Comparison of ENCODE assay signal across 23 cellular contexts in the genomic region with DNA sequence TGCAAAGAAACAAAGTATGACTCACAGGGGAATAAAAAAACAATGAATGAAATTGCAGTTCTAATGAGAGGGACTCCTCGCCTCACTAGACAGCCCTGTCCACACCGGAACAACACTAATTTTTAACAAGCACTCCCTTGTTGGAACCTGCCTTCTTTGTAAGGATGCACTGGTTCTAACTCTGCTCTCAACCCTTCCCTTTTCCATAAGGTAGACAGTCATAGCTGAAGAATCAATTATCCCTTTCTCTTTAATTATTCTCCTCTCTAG.
"Had no signal": no experiment of that assay in that cellular context is flagged by ENCODE, and none has a peak within 500 bp of the region (broad histone marks: within the 10 kb centered on the region; RNA-seq: fewer than 3 reads in every experiment).

No MANE protein-coding gene starts in this region.

- H3K4me3 Mint-ChIP-seq: activated B cell treated with CpG ODN at 0.5 μM for 24 hours; activated CD8-positive, alpha-beta T cell treated with anti-CD3 and anti-CD28 coated beads for 36 hours; immature natural killer cell; naive B cell had no signal

- H3K27ac ChIP-seq: heart left ventricle, left lung, pancreas, psoas muscle, testis had no signal

- H3K4me1 ChIP-seq: psoas muscle, testis had no signal

- H3K9me3 Mint-ChIP-seq: activated CD8-positive, alpha-beta T cell treated with anti-CD3 and anti-CD28 coated beads for 36 hours; immature natural killer cell had no signal

- H3K36me3 Mint-ChIP-seq: activated naive CD4-positive, alpha-beta T cell treated with anti-CD3 and anti-CD28 coated beads, Interleukin-2, amount 50 U/mL, for 72 hours; immature natural killer cell; naive B cell had no signal

- H3K27me3 ChIP-seq: heart left ventricle, left lung, pancreas, testis had no signal

- H3K27ac Mint-ChIP-seq: activated B cell treated with CpG ODN at 0.5 μM for 24 hours; activated CD8-positive, alpha-beta T cell treated with anti-CD3 and anti-CD28 coated beads for 36 hours; activated naive CD4-positive, alpha-beta T cell treated with anti-CD3 and anti-CD28 coated beads, Interleukin-2, amount 50 U/mL, for 72 hours; immature natural killer cell; naive B cell had no signal

- H3K4me3 ChIP-seq: heart left ventricle, left lung, lung, pancreas, psoas muscle, testis had no signal

- H3K36me3 ChIP-seq: left lung, pancreas had no signal

- H3K4me1 Mint-ChIP-seq: activated B cell treated with CpG ODN at 0.5 μM for 24 hours, immature natural killer cell, naive B cell had no signal

- H3K9me3 ChIP-seq: left lung, pancreas, psoas muscle, testis had no signal

- DNase-seq: activated B cell treated with CpG ODN at 0.5 μM for 24 hours; activated CD4-positive, alpha-beta T cell treated with anti-CD3 and anti-CD28 coated beads, Interleukin-2, amount 50 U/mL, for 1 hour; activated CD8-positive, alpha-beta T cell treated with anti-CD3 and anti-CD28 coated beads for 36 hours; activated naive CD4-positive, alpha-beta T cell; activated T-cell treated with anti-CD3 and anti-CD28 coated beads, Interleukin-2, amount 50 U/mL, for 48 hours; dermis blood vessel endothelial cell; effector CD4-positive, alpha-beta T cell; erythroblast; foreskin fibroblast; heart left ventricle; immature natural killer cell; left lung; naive B cell; pancreas; psoas muscle; right cardiac atrium; stimulated activated CD4-positive, alpha-beta T cell treated with anti-CD3 and anti-CD28 coated beads, Interleukin-15, amount 100 ng/mL, for 24 hours; stimulated activated naive CD8-positive, alpha-beta T cell treated with anti-CD3 and anti-CD28 coated beads, Interleukin-15, Interleukin-2, amounts not matched to agents 100 U/mL and 50 U/mL, for 24 hours; T-helper 2 cell; testis; trophoblast cell had no signal
